Comparison of ENCODE assay signal across 8 cellular contexts in the genomic region with DNA sequence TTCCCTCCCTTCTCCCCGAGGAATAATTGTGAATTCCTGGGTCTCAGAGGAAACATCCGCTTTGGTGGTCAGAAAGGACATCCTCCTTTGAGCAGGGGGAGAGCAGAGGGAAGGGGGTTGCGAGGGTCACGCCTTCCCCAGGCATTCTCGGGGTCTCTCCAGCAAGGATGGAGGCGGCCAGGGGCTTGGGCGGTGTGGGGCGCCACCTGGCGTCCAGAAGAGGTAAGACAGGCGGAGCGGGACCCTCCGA.
DNase-seq lines count a peak whose midpoint lies in the region; ATAC-seq and TF ChIP-seq lines count a peak whose summit lies in the region.

No MANE protein-coding gene starts in this region.

- H3K9ac ChIP-seq in iPS-15b (ENCODE audit: low read depth, low read length): no peak overlapping the region

- TF ChIP-seq POLR2A in adrenal gland (IDR thresholded peaks at IDR 0.05): no peak
- TF ChIP-seq POLR2A in spleen (IDR thresholded peaks at IDR 0.05): no peak

- H3K9me3 ChIP-seq in SJCRH30 (replicated peaks): no peaks in the 10 kb centered on the region
- H3K9me3 ChIP-seq in adrenal gland (replicated peaks in 1 of 3): no peaks in the 10 kb centered on the region
- H3K9me3 ChIP-seq in iPS-15b (ENCODE audit: control insufficient read depth, insufficient read depth, low read length): no peaks in the 10 kb centered on the region
- no peaks in the 10 kb centered on the region for H3K9me3 ChIP-seq in spleen

- DNase-seq in AG08395 (ENCODE audit: low spot score) (peak; percentile 60), SJCRH30 (peak in 1 of 2 experiments; percentile 80), adrenal gland (peak in 3 of 7 donors; percentile 65 to 79 (median 76)), spleen (peak; percentile 87), NOMO-1 treated with DMSO at 0.1 percent for 48 hours (lab: John Stamatoyannopoulos, UW; ENCODE audit: unreplicated experiment) (no peak)

- peaks cover 11% of the 10 kb centered on the region; the same call in 1 of the 2 replicates for H3K4me1 ChIP-seq in SJCRH30
- peaks cover 5 to 39% of the 10 kb centered on the region in 2 donors for H3K4me1 ChIP-seq in adrenal gland (replicated peaks in 1 of 2)
- H3K4me1 ChIP-seq in iPS-15b (ENCODE audit: control insufficient read depth, insufficient read depth, low read length): peaks cover 13% of the 10 kb centered on the region
- peaks cover 5 to 40% (median 23%) of the 10 kb centered on the region in 6 donors for H3K4me1 ChIP-seq in spleen

- ATAC-seq in GM21390 (IDR thresholded peaks at IDR 0.05; ENCODE audit: unreplicated experiment): peak; percentile 59
- no peak for ATAC-seq in HG03025 (IDR thresholded peaks at IDR 0.05; ENCODE audit: low FRiP score, unreplicated experiment)

- H3K36me3 ChIP-seq in SJCRH30: no peaks in the 10 kb centered on the region
- H3K36me3 ChIP-seq in adrenal gland (replicated peaks in 1 of 2): no peaks in the 10 kb centered on the region
- H3K36me3 ChIP-seq in iPS-15b (ENCODE audit: control insufficient read depth, insufficient read depth, low read length): no peaks in the 10 kb centered on the region
- H3K36me3 ChIP-seq in spleen: no peaks in the 10 kb centered on the region

- TF ChIP-seq CTCF in adrenal gland (IDR thresholded peaks at IDR 0.05) (peak; percentile 93 to 99 (median 96)), spleen (IDR thresholded peaks at IDR 0.05 in 8 of 11, conservative IDR thresholded peaks at IDR 0.05 in 3 of 11) (peak in 10 of 11 experiments; percentile 89 to 96 (median 94))

- intact Hi-C loops in adrenal gland (cut with DNase I) (loop anchor here in 1 of 2 donors (10.0 kb wide), 1 partner anchor 162 kb away; no protein-coding TSS in a partner anchor), spleen (cut with DNase I; ENCODE audit: low total_unique reads) (loop anchor here (5.0 kb wide), 1 partner anchor 196 kb away; no protein-coding TSS in a partner anchor)

- no peaks in the 10 kb centered on the region for H3K27me3 ChIP-seq in SJCRH30
- H3K27me3 ChIP-seq in adrenal gland: no peaks in the 10 kb centered on the region
- H3K27me3 ChIP-seq in iPS-15b (ENCODE audit: control insufficient read depth, insufficient read depth, low read length): no peaks in the 10 kb centered on the region
- peaks cover 0 to 16% (median 0%) of the 10 kb centered on the region in 7 donors for H3K27me3 ChIP-seq in spleen (replicated peaks in 1 of 7)

- peak overlapping the region; percentile 29; the same call in 1 of the 2 replicates for H3K27ac ChIP-seq in SJCRH30
- H3K27ac ChIP-seq in adrenal gland: peak overlapping the region in 4 of 5 donors; percentile 69 to 91 (median 86)
- H3K27ac ChIP-seq in spleen: peak overlapping the region; percentile 27 to 80 (median 74)

- H3K4me3 ChIP-seq in SJCRH30: peak overlapping the region; percentile 46
- peak overlapping the region in 1 of 4 donors; percentile 25 for H3K4me3 ChIP-seq in adrenal gland
- H3K4me3 ChIP-seq in iPS-15b (ENCODE audit: low read depth, low read length): peak overlapping the region; percentile 75
- peak overlapping the region in 2 of 8 donors; percentile 22 to 51 for H3K4me3 ChIP-seq in spleen

- 1 to 7% (median 3%) methylated on average over 12 of the region's 12 CpGs for WGBS in adrenal gland, 4 donors
- WGBS in spleen, 5 donors: 0 to 1% (median 1%) methylated on average over 12 of the region's 12 CpGs

Comparison
In these comparisons a context has a peak if more than half of its experiments do, and no peak if none do; other contexts are left out.
1. H3K27ac ChIP-seq: peak in every context shown above with its lines; median percentile 86 in adrenal gland; 74 in spleen; 29 in SJCRH30.